ENCODE assay signal across 2 cellular contexts in genomic region chr5:122908662-122909061, GRCh38.
TF ChIP-seq lines count a peak whose summit lies in the region.

No MANE protein-coding gene starts in this region.

TF ChIP-seq in GM23338, 12 proteins besides CTCF, POLR2A, EP300 and RAD21:
- TF ChIP-seq ZNF114 (CRISPR knock-in tag; IDR thresholded peaks at IDR 0.05) (no peak), EZH2 (IDR thresholded peaks at IDR 0.05; ENCODE audit: low read depth, unreplicated experiment) (no peak), NANOG (IDR thresholded peaks at IDR 0.05; ENCODE audit: borderline replicate concordance) (no peak), EZH2phosphoT487 (IDR thresholded peaks at IDR 0.05; ENCODE audit: unreplicated experiment) (no peak), ZNF462 (CRISPR knock-in tag; IDR thresholded peaks at IDR 0.05) (no peak), ETS1 (IDR thresholded peaks at IDR 0.05) (no peak), REST (IDR thresholded peaks at IDR 0.05; ENCODE audit: unreplicated experiment) (no peak), ZNF331 (CRISPR knock-in tag; IDR thresholded peaks at IDR 0.05; ENCODE audit: low read depth) (no peak)

TF ChIP-seq in K562, 482 proteins besides CTCF, POLR2A, EP300 and RAD21:
- TF ChIP-seq SMC3 (conservative IDR thresholded peaks at IDR 0.05; ENCODE audit: insufficient read depth, low read depth, low read length) (0 out of 2 replicates have a peak, but pooled peaks have one; percentile 19), SIX5 (IDR thresholded peaks at IDR 0.05; ENCODE audit: borderline replicate concordance in 1 of 2, insufficient read depth in 1 of 2, low read depth in 1 of 2, low read length in 2 of 2) (no peak)
